ENCODE assay signal across 20 cellular contexts in genomic region chr7:92260248-92260781, GRCh38. TPM values are rescaled to one million over a fixed set of nuclear protein-coding genes. Genes with fewer than 3 reads are reported as not detected.
DNase-seq lines count a peak whose midpoint lies in the region; ATAC-seq, FAIRE-seq and TF ChIP-seq lines count a peak whose summit lies in the region.
"Had no signal": no experiment of that assay in that cellular context is flagged by ENCODE, and none has a peak within 500 bp of the region (broad histone marks: within the 10 kb centered on the region; RNA-seq: fewer than 3 reads in every experiment).

No MANE protein-coding gene starts in this region.

- H3K79me2 ChIP-seq in keratinocyte (ENCODE audit: control insufficient read depth, insufficient read depth, low read length) = peaks cover 62% of the 10 kb centered on the region

- no peak for TF ChIP-seq POLR2A in A549 (IDR thresholded peaks at IDR 0.05; ENCODE audit: low read length)

- intact Hi-C loops in tibial artery (cut with DNase I; ENCODE audit: low total_unique reads) = no loop called here

- no peaks in the 10 kb centered on the region for H4K20me1 ChIP-seq in keratinocyte (ENCODE audit: control insufficient read depth, extremely low read depth, insufficient read depth, low read length)

- H3K4me3 ChIP-seq in A549 (no peak overlapping the region), RWPE2 (ENCODE audit: severe bottlenecking) (no peak overlapping the region), keratinocyte (ENCODE audit: control insufficient read depth in 2 of 3, extremely low read depth in 1 of 3, insufficient read depth in 2 of 3, low read depth in 1 of 3, low read length in 3 of 3) (peak overlapping the region in 2 of 3 experiments; percentile 1 to 7), tibial artery (no peak overlapping the region)
- H3K4me3 ChIP-seq: body of pancreas, esophagus muscularis mucosa, pancreas, skin epidermis had no signal

- H3K4me2 ChIP-seq in A549 (peak overlapping the region; percentile 13; the same call in 1 of the 3 replicates), keratinocyte (ENCODE audit: control insufficient read depth, extremely low read depth, insufficient read depth, low read depth, low read length) (peak overlapping the region; percentile 65)

- dilution Hi-C loops in keratinocyte (cut with MboI; ENCODE audit: extremely low pct_ligation_motif_present, low sequenced_read_pairs) = no loop called here

- no peaks in the 10 kb centered on the region for H3K9me1 ChIP-seq in keratinocyte (ENCODE audit: control insufficient read depth, extremely low read depth, insufficient read depth, low read length)

- H2AFZ ChIP-seq in keratinocyte (ENCODE audit: control insufficient read depth, low read length) = peak overlapping the region; percentile 35

- H3K27me3 ChIP-seq in RWPE2 (ENCODE audit: insufficient read depth, poor library complexity, severe bottlenecking) = no peaks in the 10 kb centered on the region
- no peaks in the 10 kb centered on the region for H3K27me3 ChIP-seq in keratinocyte (ENCODE audit: control insufficient read depth, extremely low read depth, insufficient read depth, low read length)
- H3K27me3 ChIP-seq in tibial artery = no peaks in the 10 kb centered on the region
- H3K27me3 ChIP-seq: body of pancreas, esophagus muscularis mucosa, pancreas had no signal

- H3K4me1 Mint-ChIP-seq in natural killer cell treated with Interleukin-12 subunit alpha and Interleukin-12 subunit beta and Interleukin-15 and Interleukin-18, amount 100 ng/mL, for 72 hours (ENCODE audit: low read depth in 2 of 2) = peaks cover 11 to 20% of the 10 kb centered on the region in 2 donors

- no peak for TF ChIP-seq EP300 in A549 (IDR thresholded peaks at IDR 0.05)

- no peaks in the 10 kb centered on the region for H3K9me3 Mint-ChIP-seq in natural killer cell treated with Interleukin-12 subunit alpha and Interleukin-12 subunit beta and Interleukin-15 and Interleukin-18, amount 100 ng/mL, for 72 hours

- H3K9ac ChIP-seq in keratinocyte (ENCODE audit: control insufficient read depth, extremely low read depth, insufficient read depth, low read length) = peak overlapping the region; percentile 22

- H3K9me3 ChIP-seq in A549 (peaks cover 8% of the 10 kb centered on the region; the same call in 1 of the 3 replicates), RWPE2 (ENCODE audit: severe bottlenecking) (peaks cover 6% of the 10 kb centered on the region), keratinocyte (ENCODE audit: control insufficient read depth, low read depth, low read length) (no peaks in the 10 kb centered on the region), tibial artery (no peaks in the 10 kb centered on the region)
- H3K9me3 ChIP-seq: body of pancreas, esophagus muscularis mucosa, pancreas had no signal

- H3K27ac Mint-ChIP-seq in natural killer cell treated with Interleukin-12 subunit alpha and Interleukin-12 subunit beta and Interleukin-15 and Interleukin-18, amount 100 ng/mL, for 72 hours = no peak overlapping the region
- H3K27ac Mint-ChIP-seq: activated CD8-positive, alpha-beta memory T cell treated with anti-CD3 and anti-CD28 coated beads, Interleukin-2, amount 10 ng/mL, durations not matched to agents 7 days and 5 days had no signal

- H3K27ac ChIP-seq in A549 (no peak overlapping the region), RWPE2 (ENCODE audit: poor library complexity, severe bottlenecking) (peak overlapping the region; percentile 57), keratinocyte (ENCODE audit: control insufficient read depth, insufficient read depth, low read length) (peak overlapping the region; percentile 81), tibial artery (no peak overlapping the region)
- H3K27ac ChIP-seq: body of pancreas, esophagus muscularis mucosa, pancreas, skin epidermis had no signal

- H3K36me3 ChIP-seq in RWPE2 (ENCODE audit: low read depth) = peaks cover 10% of the 10 kb centered on the region; the same call in 1 of the 2 replicates
- H3K36me3 ChIP-seq in keratinocyte (ENCODE audit: control insufficient read depth in 2 of 2, extremely low read depth in 1 of 2, insufficient read depth in 2 of 2, low read length in 2 of 2) = no peaks in the 10 kb centered on the region
- H3K36me3 ChIP-seq in tibial artery = peaks cover 0 to 5% (median 0%) of the 10 kb centered on the region in 3 donors
- H3K36me3 ChIP-seq: esophagus muscularis mucosa, pancreas had no signal

- CTCF ChIA-PET in A549 (lab: Yijun Ruan, JAX) = interaction anchor here (0.8 kb wide), 1 partner anchor 14 kb away, joined by 3 read pairs; no protein-coding TSS in a partner anchor

- no peaks in the 10 kb centered on the region for H3K36me3 Mint-ChIP-seq in natural killer cell treated with Interleukin-12 subunit alpha and Interleukin-12 subunit beta and Interleukin-15 and Interleukin-18, amount 100 ng/mL, for 72 hours

- POLR2A ChIA-PET in A549 (lab: Yijun Ruan, JAX) = no interaction called here

- no peak for TF ChIP-seq CTCF in A549 (IDR thresholded peaks at IDR 0.05)
- TF ChIP-seq CTCF in RWPE2 (IDR thresholded peaks at IDR 0.05; ENCODE audit: poor library complexity, severe bottlenecking) = no peak
- no peak for TF ChIP-seq CTCF in keratinocyte (optimal IDR thresholded peaks at IDR 0.05 in 1 of 3, IDR thresholded peaks at IDR 0.05 in 1 of 3, conservative IDR thresholded peaks at IDR 0.05 in 1 of 3; ENCODE audit: extremely low read depth in 1 of 3, insufficient read depth in 2 of 3, low read length in 3 of 3)
- TF ChIP-seq CTCF in tibial artery (IDR thresholded peaks at IDR 0.05) = no peak

- DNase-seq in A549 (ENCODE audit: low read depth in 1 of 2, low spot score in 1 of 2) = peak in 1 of 2 experiments; percentile 7
- DNase-seq in H4 (ENCODE audit: low spot score) = peak; percentile 48
- no peak for DNase-seq in RWPE2 (ENCODE audit: low spot score)
- peak; percentile 63 for DNase-seq in keratinocyte (ENCODE audit: low read depth, low spot score)
- no peak for DNase-seq in tibial artery
- DNase-seq in left lobe of liver (ENCODE audit: low spot score) = no peak
- DNase-seq in natural killer cell treated with Interleukin-12 subunit alpha and Interleukin-12 subunit beta and Interleukin-15 and Interleukin-18, amount 100 ng/mL, for 72 hours (ENCODE audit: low spot score) = no peak
- DNase-seq: activated CD8-positive, alpha-beta memory T cell treated with anti-CD3 and anti-CD28 coated beads, Interleukin-2, amount 10 ng/mL, durations not matched to agents 7 days and 5 days; AML-193; body of pancreas; dermis blood vessel endothelial cell; Karpas-422; NCI-H187 treated with DMSO at 0.1 percent for 48 hours; NCI-H524 treated with DMSO at 0.1 percent for 48 hours; pancreas; T-helper 17 cell had no signal

- H3K27me3 Mint-ChIP-seq in natural killer cell treated with Interleukin-12 subunit alpha and Interleukin-12 subunit beta and Interleukin-15 and Interleukin-18, amount 100 ng/mL, for 72 hours = no peaks in the 10 kb centered on the region
- H3K27me3 Mint-ChIP-seq: activated CD8-positive, alpha-beta memory T cell treated with anti-CD3 and anti-CD28 coated beads, Interleukin-2, amount 10 ng/mL, durations not matched to agents 7 days and 5 days; T-helper 17 cell had no signal

- FAIRE-seq in A549 (lab: Jason Lieb, UNC) (no peak), keratinocyte (lab: Jason Lieb, UNC) (peak; percentile 96)
- FAIRE-seq: pancreas had no signal

- ATAC-seq in A549 (peak; percentile 39 to 40; a peak in 3 of 6 replicates), RWPE2 (ENCODE audit: low read depth) (peak; percentile 96), left lobe of liver (no peak), GM19463 (IDR thresholded peaks at IDR 0.05; ENCODE audit: unreplicated experiment) (no peak)
- ATAC-seq in natural killer cell treated with Interleukin-12 subunit alpha and Interleukin-12 subunit beta and Interleukin-15 and Interleukin-18, amount 100 ng/mL, for 72 hours = no peak
- ATAC-seq: activated CD4-positive, CD25-positive, alpha-beta regulatory T cell treated with anti-CD3 and anti-CD28 coated beads, Interleukin-2, amount 50 U/mL, for 24 hours; activated CD8-positive, alpha-beta memory T cell treated with anti-CD3 and anti-CD28 coated beads, Interleukin-2, amount 10 ng/mL, durations not matched to agents 7 days and 5 days; body of pancreas; pancreas; T-helper 17 cell had no signal

- TF ChIP-seq RAD21 in A549 (conservative IDR thresholded peaks at IDR 0.05 in 1 of 2, IDR thresholded peaks at IDR 0.05 in 1 of 2) = no peak

- peaks cover 11% of the 10 kb centered on the region for H3K4me1 ChIP-seq in A549
- H3K4me1 ChIP-seq in RWPE2 (ENCODE audit: insufficient read depth, poor library complexity, severe bottlenecking) = peaks cover 12% of the 10 kb centered on the region
- H3K4me1 ChIP-seq in keratinocyte (ENCODE audit: control insufficient read depth, extremely low read depth, insufficient read depth, low read length) = peaks cover 21% of the 10 kb centered on the region
- peaks cover 0 to 10% (median 5%) of the 10 kb centered on the region in 4 donors for H3K4me1 ChIP-seq in tibial artery
- H3K4me1 ChIP-seq: body of pancreas had no signal

- H3K4me3 Mint-ChIP-seq in natural killer cell treated with Interleukin-12 subunit alpha and Interleukin-12 subunit beta and Interleukin-15 and Interleukin-18, amount 100 ng/mL, for 72 hours = no peak overlapping the region
- H3K4me3 Mint-ChIP-seq: activated CD8-positive, alpha-beta memory T cell treated with anti-CD3 and anti-CD28 coated beads, Interleukin-2, amount 10 ng/mL, durations not matched to agents 7 days and 5 days; T-helper 17 cell had no signal

- WGBS in A549 (ENCODE audit: missing lambda C conversion rate) = 63% methylated on average over 7 of the region's 7 CpGs

RNA-seq across cellular contexts. Expression of gene ANKIB1, which starts 14.5 kb away (rescaled TPM):
- polyA plus RNA-seq in A549 (2011; rRNA removed) = 51.5 and 59.5 TPM in 2 replicates
- polyA plus RNA-seq in A549 (2012; cell fraction: cytosol; rRNA removed) = 10.4 and 12.0 TPM in 2 replicates
- 14.5 and 20.3 TPM in 2 replicates for polyA plus RNA-seq in A549 (2012; cell fraction: nucleus; rRNA removed)
- polyA plus RNA-seq in A549 (2017; fragmentation: RNase III; extraction: RNeasy Plus Mini Kit Qiagen cat#74134 plus additional on column Dnase treatment) = 20.7 to 21.4 TPM (median 20.9 TPM) in 3 replicates
- polyA minus RNA-seq in A549 (2011; rRNA and poly(A)+ RNA removed) = 61.7 and 71.3 TPM in 2 replicates
- total RNA-seq in H4 (2014; rRNA removed; shearing (Covaris generic)) = 31.9 and 39.2 TPM in 2 replicates
- polyA plus RNA-seq in keratinocyte = 28.4 to 37.7 TPM (median 37.0 TPM) in 3 replicates
- 23.6 TPM for polyA plus RNA-seq in keratinocyte (2011; ENCODE audit: low read depth)
- 22.3 and 37.9 TPM in 2 replicates for polyA plus RNA-seq in keratinocyte (2011; cell fraction: cytosol; rRNA removed)
- 49.2 and 56.3 TPM in 2 replicates for polyA plus RNA-seq in keratinocyte (2011; cell fraction: nucleus; rRNA removed)
- 16.7 and 24.2 TPM in 2 replicates for polyA plus RNA-seq in keratinocyte (2012; ENCODE audit: low replicate concordance)
- 43.8 to 63.0 TPM (median 62.0 TPM) in 3 replicates for polyA minus RNA-seq in keratinocyte
- polyA minus RNA-seq in keratinocyte (2011; cell fraction: cytosol; rRNA and poly(A)+ RNA removed) = 46.4 TPM
- polyA minus RNA-seq in keratinocyte (2011; cell fraction: nucleus; rRNA and poly(A)+ RNA removed) = 38.4 and 71.8 TPM in 2 replicates
- 13.1 TPM for total RNA-seq in left lobe of liver
- 10 to 100 TPM; 48.8 to 66.8 TPM for total RNA-seq in natural killer cell treated with Interleukin-12 subunit alpha and Interleukin-12 subunit beta and Interleukin-15 and Interleukin-18, amount 100 ng/mL, for 72 hours

RNA-seq across cellular contexts. Expression of gene KRIT1, which starts 14.6 kb away (rescaled TPM):
- polyA plus RNA-seq in A549 (2011; rRNA removed) = 60.6 and 64.6 TPM in 2 replicates
- 17.9 and 20.6 TPM in 2 replicates for polyA plus RNA-seq in A549 (2012; cell fraction: cytosol; rRNA removed)
- polyA plus RNA-seq in A549 (2012; cell fraction: nucleus; rRNA removed) = 17.4 and 30.8 TPM in 2 replicates
- polyA plus RNA-seq in A549 (2017; fragmentation: RNase III; extraction: RNeasy Plus Mini Kit Qiagen cat#74134 plus additional on column Dnase treatment) = 30.8 to 34.3 TPM (median 33.2 TPM) in 3 replicates
- polyA minus RNA-seq in A549 (2011; rRNA and poly(A)+ RNA removed) = 42.6 and 44.4 TPM in 2 replicates
- 29.5 and 38.1 TPM in 2 replicates for total RNA-seq in H4 (2014; rRNA removed; shearing (Covaris generic))
- polyA plus RNA-seq in keratinocyte = 33.3 to 39.5 TPM (median 35.6 TPM) in 3 replicates
- polyA plus RNA-seq in keratinocyte (2011; ENCODE audit: low read depth) = 14.3 TPM
- polyA plus RNA-seq in keratinocyte (2011; cell fraction: cytosol; rRNA removed) = 20.0 and 37.8 TPM in 2 replicates
- 45.2 and 63.6 TPM in 2 replicates for polyA plus RNA-seq in keratinocyte (2011; cell fraction: nucleus; rRNA removed)
- polyA plus RNA-seq in keratinocyte (2012; ENCODE audit: low replicate concordance) = 13.5 and 18.9 TPM in 2 replicates
- polyA minus RNA-seq in keratinocyte = 22.5 to 58.3 TPM (median 33.0 TPM) in 3 replicates
- polyA minus RNA-seq in keratinocyte (2011; cell fraction: cytosol; rRNA and poly(A)+ RNA removed) = 15.2 TPM
- 26.9 and 45.7 TPM in 2 replicates for polyA minus RNA-seq in keratinocyte (2011; cell fraction: nucleus; rRNA and poly(A)+ RNA removed)
- total RNA-seq in left lobe of liver = 16.8 TPM
- 10 to 100 TPM; 51.6 to 61.0 TPM for total RNA-seq in natural killer cell treated with Interleukin-12 subunit alpha and Interleukin-12 subunit beta and Interleukin-15 and Interleukin-18, amount 100 ng/mL, for 72 hours

Comparison
In these comparisons a context has a peak if more than half of its experiments do, and no peak if none do; other contexts are left out.
1. ATAC-seq: peak in A549 (2 of 2) and RWPE2 (single experiment); none in left lobe of liver (single experiment), natural killer cell treated with Interleukin-12 subunit alpha and Interleukin-12 subunit beta and Interleukin-15 and Interleukin-18, amount 100 ng/mL, for 72 hours (0 of 2) and GM19463 (single experiment).
2. DNase-seq: peak in H4 (single experiment) and keratinocyte (single experiment); none in RWPE2 (single experiment), tibial artery (0 of 2), left lobe of liver (single experiment) and natural killer cell treated with Interleukin-12 subunit alpha and Interleukin-12 subunit beta and Interleukin-15 and Interleukin-18, amount 100 ng/mL, for 72 hours (single experiment).
3. H3K27ac ChIP-seq: peak in RWPE2 (single experiment) and keratinocyte (single experiment); none in A549 (0 of 2) and tibial artery (0 of 2).
4. H3K4me3 ChIP-seq: peak in keratinocyte (2 of 3); none in A549 (single experiment), RWPE2 (single experiment) and tibial artery (0 of 2).